Comparison of ENCODE assay signal across 1 cellular context in the genomic region with DNA sequence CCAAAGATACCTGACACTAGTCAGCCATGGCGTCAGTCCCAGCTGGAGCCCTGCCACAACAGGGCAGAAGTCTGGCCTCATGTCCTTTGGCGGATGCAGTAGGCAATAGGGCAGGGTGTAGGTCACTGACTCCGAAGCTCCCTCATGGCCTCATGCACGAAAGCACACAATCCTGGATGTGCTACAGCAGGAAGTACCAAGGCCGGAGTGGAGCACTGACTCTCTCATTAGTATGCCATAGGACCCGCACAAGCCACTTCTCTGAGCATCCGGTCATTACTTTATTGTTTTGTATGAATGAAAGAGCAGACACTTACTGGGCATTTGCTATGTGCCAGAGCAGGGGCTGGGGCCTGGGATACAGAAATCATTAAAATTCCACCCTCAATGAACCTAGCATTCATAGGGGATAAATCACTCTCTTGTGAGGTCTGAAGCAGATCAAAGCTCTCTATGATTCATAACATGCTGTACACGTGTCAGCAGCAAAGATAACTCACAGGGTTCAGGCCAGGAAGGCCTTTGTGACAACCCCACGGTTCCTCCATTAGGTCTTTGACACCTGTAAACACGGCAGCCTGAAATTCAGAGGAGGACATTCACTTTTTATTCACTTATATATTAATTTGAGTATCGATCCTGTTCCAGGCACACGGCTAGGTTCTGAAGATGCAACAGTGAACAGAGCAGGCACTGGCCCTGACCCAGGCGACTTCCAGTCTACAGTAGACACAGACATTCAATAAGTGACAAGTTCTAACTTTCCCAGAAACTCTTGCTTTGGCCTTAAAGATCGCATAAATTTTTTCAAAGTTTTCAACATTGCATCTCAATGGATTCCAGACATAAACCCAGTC.
TF ChIP-seq lines count a peak whose summit lies in the region.

No MANE protein-coding gene starts in this region.

TF ChIP-seq in IMR-90, 13 proteins besides CTCF, POLR2A, EP300 and RAD21 (continued from another document):
- TF ChIP-seq, protein P1, sequence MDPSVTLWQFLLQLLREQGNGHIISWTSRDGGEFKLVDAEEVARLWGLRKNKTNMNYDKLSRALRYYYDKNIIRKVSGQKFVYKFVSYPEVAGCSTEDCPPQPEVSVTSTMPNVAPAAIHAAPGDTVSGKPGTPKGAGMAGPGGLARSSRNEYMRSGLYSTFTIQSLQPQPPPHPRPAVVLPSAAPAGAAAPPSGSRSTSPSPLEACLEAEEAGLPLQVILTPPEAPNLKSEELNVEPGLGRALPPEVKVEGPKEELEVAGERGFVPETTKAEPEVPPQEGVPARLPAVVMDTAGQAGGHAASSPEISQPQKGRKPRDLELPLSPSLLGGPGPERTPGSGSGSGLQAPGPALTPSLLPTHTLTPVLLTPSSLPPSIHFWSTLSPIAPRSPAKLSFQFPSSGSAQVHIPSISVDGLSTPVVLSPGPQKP (IDR thresholded peaks at IDR 0.05; ENCODE audit: borderline replicate concordance, low read depth, low read length), result no peak
TF ChIP-seq in IMR-90: peak in this region for 3.
